Comparison of ENCODE assay signal across 8 cellular contexts in genomic region chr15:55742498-55742926, GRCh38. TPM values are rescaled to one million over a fixed set of nuclear protein-coding genes. Genes with fewer than 3 reads are reported as not detected.
DNase-seq lines count a peak whose midpoint lies in the region; ATAC-seq and TF ChIP-seq lines count a peak whose summit lies in the region.

No MANE protein-coding gene starts in this region.

- no peaks in the 10 kb centered on the region for H3K36me3 Mint-ChIP-seq in endodermal cell (ENCODE audit: low read depth)

- no peak for TF ChIP-seq CTCF in AG10803 (conservative IDR thresholded peaks at IDR 0.05; ENCODE audit: low read length)
- TF ChIP-seq CTCF in GM20000 (IDR thresholded peaks at IDR 0.05; ENCODE audit: extremely low read depth, missing control alignments): no peak
- TF ChIP-seq CTCF in endodermal cell (conservative IDR thresholded peaks at IDR 0.05): no peak

- no peak overlapping the region for H3K27ac Mint-ChIP-seq in endodermal cell

- peaks cover 60% of the 10 kb centered on the region for H3K27me3 ChIP-seq in endodermal cell (ENCODE audit: control insufficient read depth, insufficient read depth, low read length, poor library complexity, severe bottlenecking)
- peaks cover 20 to 23% of the 10 kb centered on the region in 2 donors for H3K27me3 ChIP-seq in muscle layer of colon (ENCODE audit: control insufficient read depth in 1 of 2, insufficient read depth in 2 of 2, low read length in 2 of 2)

- no peaks in the 10 kb centered on the region for H3K9me3 ChIP-seq in endodermal cell (ENCODE audit: control insufficient read depth, low read length)
- no peaks in the 10 kb centered on the region for H3K9me3 ChIP-seq in muscle layer of colon (ENCODE audit: low read length)

- no peak for ATAC-seq in GM21576 (IDR thresholded peaks at IDR 0.05; ENCODE audit: unreplicated experiment)

- no peaks in the 10 kb centered on the region for H3K36me3 ChIP-seq in endodermal cell (ENCODE audit: control insufficient read depth, insufficient read depth, low read length)
- no peaks in the 10 kb centered on the region for H3K36me3 ChIP-seq in muscle layer of colon (ENCODE audit: insufficient read depth, low read length)

- WGBS in endodermal cell (ENCODE audit: insufficient coverage in 1 of 2, insufficient read length in 1 of 2), 2 experiments: 0 to 1% methylated on average over 43 to 52 of the region's 52 CpGs

- peak overlapping the region; percentile 37 for H3K9ac ChIP-seq in endodermal cell (ENCODE audit: extremely low read depth, low read length, poor library complexity, severe bottlenecking)
- H3K9ac ChIP-seq in muscle layer of colon (ENCODE audit: low read length): no peak overlapping the region

- H3K4me1 Mint-ChIP-seq in endodermal cell: peaks cover 21% of the 10 kb centered on the region

- H3K4me3 ChIP-seq in AG10803 (ENCODE audit: low read length): peak overlapping the region; percentile 56
- peak overlapping the region; percentile 87 for H3K4me3 ChIP-seq in endodermal cell (ENCODE audit: low read length)
- H3K4me3 ChIP-seq in muscle layer of colon (ENCODE audit: low read depth in 1 of 2, low read length in 2 of 2): peak overlapping the region; percentile 62

- peaks cover 45% of the 10 kb centered on the region for H3K27me3 Mint-ChIP-seq in endodermal cell (ENCODE audit: insufficient read depth)

- no peaks in the 10 kb centered on the region for H3K9me3 Mint-ChIP-seq in endodermal cell

- H3K27ac ChIP-seq in endodermal cell (ENCODE audit: low read depth, low read length): peak overlapping the region; percentile 88
- H3K27ac ChIP-seq in muscle layer of colon (ENCODE audit: low read depth, low read length): peak overlapping the region; percentile 39

- peaks cover 20% of the 10 kb centered on the region for H3K4me1 ChIP-seq in endodermal cell (ENCODE audit: control insufficient read depth, insufficient read depth, low read length)
- peaks cover 15% of the 10 kb centered on the region for H3K4me1 ChIP-seq in muscle layer of colon (ENCODE audit: insufficient read depth, low read length)

- H3K4me3 Mint-ChIP-seq in endodermal cell: no peak overlapping the region

- no peak for DNase-seq in AG10803 (ENCODE audit: low read depth)
- DNase-seq in GM20000 (ENCODE audit: low spot score): peak; percentile 58
- peak; percentile 71 for DNase-seq in SK-N-DZ (ENCODE audit: low spot score)
- DNase-seq in endodermal cell: no peak
- DNase-seq in foreskin melanocyte: no peak
- no peak for DNase-seq in NCI-H146 (lab: John Stamatoyannopoulos, UW)

RNA-seq across cellular contexts. Expression of gene PRTG, which starts 0.4 kb away (rescaled TPM):
- polyA plus RNA-seq in SK-N-DZ (2014; cell fraction: cytosol; rRNA removed): 9.3 and 10.4 TPM in 2 replicates
- polyA plus RNA-seq in SK-N-DZ (2014; cell fraction: nucleus; rRNA removed): 14.8 and 21.1 TPM in 2 replicates
- 10 to 100 TPM; 32.6 to 51.5 TPM for total RNA-seq in endodermal cell
- 105 TPM for polyA plus RNA-seq in endodermal cell (2013, experiment 1 of 2)
- 115 TPM for polyA plus RNA-seq in endodermal cell (2013, experiment 2 of 2)

Comparison
In these comparisons a context has a peak if more than half of its experiments do, and no peak if none do; other contexts are left out.
1. DNase-seq: peak in GM20000 (single experiment) and SK-N-DZ (single experiment); none in AG10803 (single experiment), endodermal cell (single experiment), foreskin melanocyte (single experiment) and NCI-H146 (single experiment).
2. Peak in every context shown above with its lines, with median percentiles within 50 percentile points of each other: H3K4me3 ChIP-seq.